In genomic region chrX:40513012-40513411, GRCh38 we compare ENCODE assay signal across 1 cellular context.
TF ChIP-seq lines count a peak whose summit lies in the region.

No MANE protein-coding gene starts in this region.

TF ChIP-seq in HepG2, 621 proteins besides CTCF, POLR2A, EP300 and RAD21 (continued from another document and continues in another):
- TF ChIP-seq TFE3 (CRISPR knock-in tag; IDR thresholded peaks at IDR 0.05) (0 out of 2 replicates have a peak, but pooled peaks have one; percentile 28), KLF15 (CRISPR knock-in tag; IDR thresholded peaks at IDR 0.05; ENCODE audit: borderline replicate concordance) (no peak), ZBTB43 (CRISPR knock-in tag; conservative IDR thresholded peaks at IDR 0.05) (no peak), ELK4 (CRISPR knock-in tag; IDR thresholded peaks at IDR 0.05; ENCODE audit: borderline replicate concordance) (no peak), XRCC5 (optimal IDR thresholded peaks at IDR 0.05; ENCODE audit: low read length) (no peak), ZSCAN21 (CRISPR knock-in tag; IDR thresholded peaks at IDR 0.05; ENCODE audit: borderline replicate concordance) (peak; percentile 63; the same call in 1 of the 2 replicates), PITX1 (CRISPR knock-in tag; IDR thresholded peaks at IDR 0.05) (peak; percentile 65; the same call in 1 of the 2 replicates), ZNF687 (CRISPR knock-in tag; IDR thresholded peaks at IDR 0.05) (peak; percentile 74), TARDBP (CRISPR knock-in tag; IDR thresholded peaks at IDR 0.05) (peak; percentile 53; the same call in 1 of the 2 replicates), ZNF609 (CRISPR knock-in tag; IDR thresholded peaks at IDR 0.05; ENCODE audit: borderline replicate concordance) (peak; percentile 76), SIX1 (CRISPR knock-in tag; IDR thresholded peaks at IDR 0.05; ENCODE audit: borderline replicate concordance) (no peak), ZBTB49 (CRISPR knock-in tag; IDR thresholded peaks at IDR 0.05; ENCODE audit: borderline replicate concordance) (no peak), RCOR2 (CRISPR knock-in tag; IDR thresholded peaks at IDR 0.05) (0 out of 2 replicates have a peak, but pooled peaks have one; percentile 40), REST (IDR thresholded peaks at IDR 0.05; ENCODE audit: borderline replicate concordance in 1 of 2, low read depth in 1 of 2, low read length in 2 of 2) (no peak), DPF2 (CRISPR knock-in tag; IDR thresholded peaks at IDR 0.05; ENCODE audit: borderline replicate concordance, low read depth) (peak; percentile 82), ZNF343 (CRISPR knock-in tag; IDR thresholded peaks at IDR 0.05) (no peak), SOX13 (IDR thresholded peaks at IDR 0.05) (peak; percentile 14; the same call in 1 of the 2 replicates), SOX13 (CRISPR knock-in tag; conservative IDR thresholded peaks at IDR 0.05 in 1 of 2, IDR thresholded peaks at IDR 0.05 in 1 of 2) (peak in 1 of 2 experiments; percentile 66; a peak in 2 of 4 replicates), SRF (IDR thresholded peaks at IDR 0.05; ENCODE audit: low read depth, low read length) (no peak), ZNF775 (CRISPR knock-in tag; IDR thresholded peaks at IDR 0.05; ENCODE audit: borderline replicate concordance) (no peak), ZBTB2 (CRISPR knock-in tag; IDR thresholded peaks at IDR 0.05; ENCODE audit: low read depth) (no peak), ZNF556 (CRISPR knock-in tag; IDR thresholded peaks at IDR 0.05; ENCODE audit: borderline replicate concordance) (peak; percentile 50; the same call in 1 of the 2 replicates), MIXL1 (CRISPR knock-in tag; IDR thresholded peaks at IDR 0.05) (peak; percentile 53; the same call in 1 of the 2 replicates), TFAP4 (IDR thresholded peaks at IDR 0.05; ENCODE audit: borderline replicate concordance, low read depth) (peak; percentile 89), HOXA5 (CRISPR knock-in tag; IDR thresholded peaks at IDR 0.05) (0 out of 2 replicates have a peak, but pooled peaks have one; percentile 41), CBX5 (CRISPR knock-in tag; IDR thresholded peaks at IDR 0.05; ENCODE audit: borderline replicate concordance) (peak; percentile 38; the same call in 1 of the 2 replicates), ZFY (CRISPR knock-in tag; IDR thresholded peaks at IDR 0.05) (peak; percentile 76), NR2F1 (CRISPR knock-in tag; IDR thresholded peaks at IDR 0.05) (peak in 1 of 2 experiments; percentile 27; a peak in 1 of 4 replicates), ZNF382 (CRISPR knock-in tag; IDR thresholded peaks at IDR 0.05; ENCODE audit: borderline replicate concordance) (no peak), ZNF660 (CRISPR knock-in tag; IDR thresholded peaks at IDR 0.05; ENCODE audit: borderline replicate concordance, low read depth) (no peak), MIER3 (CRISPR knock-in tag; IDR thresholded peaks at IDR 0.05; ENCODE audit: borderline replicate concordance) (0 out of 2 replicates have a peak, but pooled peaks have one; percentile 30)
